Comparison of ENCODE assay signal across 20 cellular contexts in the genomic region with DNA sequence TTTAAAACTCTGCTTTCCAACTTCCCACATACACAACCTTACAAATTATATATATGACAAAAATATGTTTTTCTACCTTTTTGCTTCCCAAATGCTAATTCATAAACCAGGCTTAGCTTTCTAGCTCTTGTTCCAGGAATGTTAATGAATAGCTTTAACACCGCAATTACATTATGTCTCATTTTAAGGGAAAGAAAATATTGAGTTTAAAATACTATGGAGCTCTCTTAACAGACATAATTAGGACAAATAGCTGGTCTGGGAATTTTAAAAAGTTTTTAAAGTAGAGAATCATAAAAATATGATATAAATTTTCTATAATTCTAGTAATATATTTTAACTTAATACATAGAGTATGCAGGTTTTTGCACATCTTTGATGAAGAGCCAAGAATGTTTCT.
A peak's percentile ranks its signal among the peaks of the same experiment; 100 is the strongest.
DNase-seq lines count a peak whose midpoint lies in the region; ATAC-seq and TF ChIP-seq lines count a peak whose summit lies in the region.
"Had no signal": no experiment of that assay in that cellular context is flagged by ENCODE, and none has a peak within 500 bp of the region (broad histone marks: within the 10 kb centered on the region; RNA-seq: fewer than 3 reads in every experiment).

No MANE protein-coding gene starts in this region.

- no peak for ATAC-seq in heart left ventricle
- no peak for ATAC-seq in left cardiac atrium
- ATAC-seq in thoracic aorta (ENCODE audit: insufficient number of reproducible peaks, low FRiP score, low read depth), result no peak
- ATAC-seq: HCT116, HepG2 had no signal

- H3K9me3 ChIP-seq in heart left ventricle (no peaks in the 10 kb centered on the region), ascending aorta (no peaks in the 10 kb centered on the region), thoracic aorta (no peaks in the 10 kb centered on the region), breast epithelium (no peaks in the 10 kb centered on the region)
- H3K9me3 ChIP-seq: BLaER1 had no signal

- 78 to 89% (median 89%) methylated on average over 1 of the region's 1 CpG for WGBS in heart left ventricle, 4 donors

- H3K27me3 ChIP-seq in heart left ventricle (no peaks in the 10 kb centered on the region), ascending aorta (no peaks in the 10 kb centered on the region), thoracic aorta (replicated peaks; ENCODE audit: insufficient read depth) (no peaks in the 10 kb centered on the region), breast epithelium (no peaks in the 10 kb centered on the region)
- H3K27me3 ChIP-seq: BLaER1 had no signal

- intact Hi-C loops in heart left ventricle (cut with DNase I), result loop anchor here in 5 of 10 donors (5.0 to 10.0 kb wide), 6 partner anchors 137 to 860 kb away; a partner anchor contains a TSS
- intact Hi-C loops in left cardiac atrium (cut with DNase I), result loop anchor here in 1 of 2 donors (10.0 kb wide), 1 partner anchor 230 kb away; no protein-coding TSS in a partner anchor
- intact Hi-C loops in ascending aorta (cut with DNase I), result loop anchor here (5.0 to 10.0 kb wide), 5 partner anchors 142 to 950 kb away; no protein-coding TSS in a partner anchor
- intact Hi-C loops in breast epithelium (cut with DNase I; ENCODE audit: low total_unique reads), result no loop called here

- H3K4me1 ChIP-seq in heart left ventricle (peaks cover 0 to 51% (median 16%) of the 10 kb centered on the region in 12 donors), ascending aorta (peaks cover 0 to 30% of the 10 kb centered on the region in 2 donors), thoracic aorta (ENCODE audit: control insufficient read depth in 1 of 2, low read depth in 2 of 2) (peaks cover 19 to 75% of the 10 kb centered on the region in 2 donors), breast epithelium (no peaks in the 10 kb centered on the region)
- H3K4me1 ChIP-seq: BLaER1 had no signal

- H3K4me1 Mint-ChIP-seq in mesothelial cell of epicardium, result peaks cover 43% of the 10 kb centered on the region
- no peaks in the 10 kb centered on the region for H3K4me1 Mint-ChIP-seq in type B pancreatic cell (ENCODE audit: unreplicated experiment)
- H3K4me1 Mint-ChIP-seq: CD14-positive monocyte; CD4-positive, alpha-beta memory T cell had no signal

- H3K27ac ChIP-seq in heart left ventricle, result peak overlapping the region in 7 of 12 donors; percentile 10 to 70 (median 65)
- H3K27ac ChIP-seq in ascending aorta, result peak overlapping the region; percentile 68 to 86
- H3K27ac ChIP-seq in thoracic aorta, result peak overlapping the region; percentile 68 to 79
- H3K27ac ChIP-seq in breast epithelium, result no peak overlapping the region
- H3K27ac ChIP-seq: 22Rv1, BLaER1 had no signal

- no peaks in the 10 kb centered on the region for H3K36me3 ChIP-seq in heart left ventricle
- no peaks in the 10 kb centered on the region for H3K36me3 ChIP-seq in ascending aorta
- H3K36me3 ChIP-seq in thoracic aorta, result no peaks in the 10 kb centered on the region
- H3K36me3 ChIP-seq in breast epithelium, result no peaks in the 10 kb centered on the region
- H3K36me3 ChIP-seq: BLaER1 had no signal

- TF ChIP-seq CTCF in heart left ventricle (IDR thresholded peaks at IDR 0.05), result no peak
- TF ChIP-seq CTCF in ascending aorta (IDR thresholded peaks at IDR 0.05), result no peak
- TF ChIP-seq CTCF in mesothelial cell of epicardium (IDR thresholded peaks at IDR 0.05; ENCODE audit: unreplicated experiment), result no peak
- TF ChIP-seq CTCF in thoracic aorta (IDR thresholded peaks at IDR 0.05), result no peak
- TF ChIP-seq CTCF in breast epithelium (IDR thresholded peaks at IDR 0.05), result no peak
- no peak for TF ChIP-seq CTCF in type B pancreatic cell (conservative IDR thresholded peaks at IDR 0.05)

- DNase-seq in heart left ventricle (no peak), left cardiac atrium (no peak), ascending aorta (ENCODE audit: low spot score in 2 of 2) (no peak), mesothelial cell of epicardium (ENCODE audit: low spot score in 2 of 2, unreplicated experiment in 2 of 2) (no peak), thoracic aorta (ENCODE audit: low spot score) (no peak), breast epithelium (ENCODE audit: low spot score in 2 of 2) (no peak), type B pancreatic cell (ENCODE audit: extremely low spot score, unreplicated experiment) (no peak)
- no peak for DNase-seq in activated effector memory CD4-positive, alpha-beta T cell treated with anti-CD3 and anti-CD28 coated beads, Interleukin-2, amount 50 U/mL, for 16 hours
- DNase-seq: CD4-positive, alpha-beta memory T cell; DMS153; DMS79; GDM1; GOT3; H7; HFFc6 had no signal

- no peaks in the 10 kb centered on the region for H3K9me3 Mint-ChIP-seq in mesothelial cell of epicardium
- H3K9me3 Mint-ChIP-seq in type B pancreatic cell, result no peaks in the 10 kb centered on the region
- H3K9me3 Mint-ChIP-seq: CD14-positive monocyte, HFFc6 had no signal

- H3K27me3 Mint-ChIP-seq in mesothelial cell of epicardium (ENCODE audit: low read depth), result no peaks in the 10 kb centered on the region
- H3K27me3 Mint-ChIP-seq in type B pancreatic cell, result no peaks in the 10 kb centered on the region

- H3K4me3 Mint-ChIP-seq in mesothelial cell of epicardium (no peak overlapping the region), type B pancreatic cell (no peak overlapping the region)
- H3K4me3 Mint-ChIP-seq: CD14-positive monocyte; CD4-positive, alpha-beta memory T cell; HFFc6 had no signal

- no peak overlapping the region for H3K4me3 ChIP-seq in heart left ventricle
- no peak overlapping the region for H3K4me3 ChIP-seq in ascending aorta
- H3K4me3 ChIP-seq in thoracic aorta, result no peak overlapping the region
- no peak overlapping the region for H3K4me3 ChIP-seq in breast epithelium
- H3K4me3 ChIP-seq: BLaER1 had no signal

- TF ChIP-seq POLR2A in heart left ventricle (IDR thresholded peaks at IDR 0.05) (no peak), breast epithelium (IDR thresholded peaks at IDR 0.05) (no peak)

- H3K36me3 Mint-ChIP-seq in mesothelial cell of epicardium (no peaks in the 10 kb centered on the region), type B pancreatic cell (no peaks in the 10 kb centered on the region)
- H3K36me3 Mint-ChIP-seq: CD14-positive monocyte; CD4-positive, alpha-beta memory T cell had no signal

- H3K27ac Mint-ChIP-seq in mesothelial cell of epicardium (peak overlapping the region; percentile 89), type B pancreatic cell (no peak overlapping the region)
- H3K27ac Mint-ChIP-seq: CD14-positive monocyte; CD4-positive, alpha-beta memory T cell had no signal

Comparison
In these comparisons a context has a peak if more than half of its experiments do, and no peak if none do; other contexts are left out.
1. H3K27ac ChIP-seq: peak in heart left ventricle (7 of 12), ascending aorta (2 of 2) and thoracic aorta (2 of 2); none in breast epithelium (0 of 2).